Comparison of ENCODE assay signal across 1 cellular context in genomic region chr12:120784804-120785203, GRCh38.
TF ChIP-seq lines count a peak whose summit lies in the region.

No MANE protein-coding gene starts in this region.

TF ChIP-seq in WTC11, 78 proteins besides CTCF, POLR2A, EP300 and RAD21 (continued from another document):
- TF ChIP-seq, protein P1, sequence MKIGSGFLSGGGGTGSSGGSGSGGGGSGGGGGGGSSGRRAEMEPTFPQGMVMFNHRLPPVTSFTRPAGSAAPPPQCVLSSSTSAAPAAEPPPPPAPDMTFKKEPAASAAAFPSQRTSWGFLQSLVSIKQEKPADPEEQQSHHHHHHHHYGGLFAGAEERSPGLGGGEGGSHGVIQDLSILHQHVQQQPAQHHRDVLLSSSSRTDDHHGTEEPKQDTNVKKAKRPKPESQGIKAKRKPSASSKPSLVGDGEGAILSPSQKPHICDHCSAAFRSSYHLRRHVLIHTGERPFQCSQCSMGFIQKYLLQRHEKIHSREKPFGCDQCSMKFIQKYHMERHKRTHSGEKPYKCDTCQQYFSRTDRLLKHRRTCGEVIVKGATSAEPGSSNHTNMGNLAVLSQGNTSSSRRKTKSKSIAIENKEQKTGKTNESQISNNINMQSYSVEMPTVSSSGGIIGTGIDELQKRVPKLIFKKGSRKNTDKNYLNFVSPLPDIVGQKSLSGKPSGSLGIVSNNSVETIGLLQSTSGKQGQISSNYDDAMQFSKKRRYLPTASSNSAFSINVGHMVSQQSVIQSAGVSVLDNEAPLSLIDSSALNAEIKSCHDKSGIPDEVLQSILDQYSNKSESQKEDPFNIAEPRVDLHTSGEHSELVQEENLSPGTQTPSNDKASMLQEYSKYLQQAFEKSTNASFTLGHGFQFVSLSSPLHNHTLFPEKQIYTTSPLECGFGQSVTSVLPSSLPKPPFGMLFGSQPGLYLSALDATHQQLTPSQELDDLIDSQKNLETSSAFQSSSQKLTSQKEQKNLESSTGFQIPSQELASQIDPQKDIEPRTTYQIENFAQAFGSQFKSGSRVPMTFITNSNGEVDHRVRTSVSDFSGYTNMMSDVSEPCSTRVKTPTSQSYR (CRISPR knock-in tag; IDR thresholded peaks at IDR 0.05), result no peak
- TF ChIP-seq, protein P2, sequence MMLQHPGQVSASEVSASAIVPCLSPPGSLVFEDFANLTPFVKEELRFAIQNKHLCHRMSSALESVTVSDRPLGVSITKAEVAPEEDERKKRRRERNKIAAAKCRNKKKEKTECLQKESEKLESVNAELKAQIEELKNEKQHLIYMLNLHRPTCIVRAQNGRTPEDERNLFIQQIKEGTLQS (CRISPR knock-in tag; conservative IDR thresholded peaks at IDR 0.05), result no peak
- TF ChIP-seq ATF1 (CRISPR knock-in tag; IDR thresholded peaks at IDR 0.05), result no peak
- TF ChIP-seq CDX4 (CRISPR knock-in tag; IDR thresholded peaks at IDR 0.05; ENCODE audit: borderline replicate concordance), result no peak
- no peak for TF ChIP-seq ESRRA (CRISPR knock-in tag; IDR thresholded peaks at IDR 0.05; ENCODE audit: borderline replicate concordance)
- no peak for TF ChIP-seq ZNF416 (CRISPR knock-in tag; IDR thresholded peaks at IDR 0.05)
- TF ChIP-seq USF2 (CRISPR knock-in tag; IDR thresholded peaks at IDR 0.05), result no peak
